In the genomic region with DNA sequence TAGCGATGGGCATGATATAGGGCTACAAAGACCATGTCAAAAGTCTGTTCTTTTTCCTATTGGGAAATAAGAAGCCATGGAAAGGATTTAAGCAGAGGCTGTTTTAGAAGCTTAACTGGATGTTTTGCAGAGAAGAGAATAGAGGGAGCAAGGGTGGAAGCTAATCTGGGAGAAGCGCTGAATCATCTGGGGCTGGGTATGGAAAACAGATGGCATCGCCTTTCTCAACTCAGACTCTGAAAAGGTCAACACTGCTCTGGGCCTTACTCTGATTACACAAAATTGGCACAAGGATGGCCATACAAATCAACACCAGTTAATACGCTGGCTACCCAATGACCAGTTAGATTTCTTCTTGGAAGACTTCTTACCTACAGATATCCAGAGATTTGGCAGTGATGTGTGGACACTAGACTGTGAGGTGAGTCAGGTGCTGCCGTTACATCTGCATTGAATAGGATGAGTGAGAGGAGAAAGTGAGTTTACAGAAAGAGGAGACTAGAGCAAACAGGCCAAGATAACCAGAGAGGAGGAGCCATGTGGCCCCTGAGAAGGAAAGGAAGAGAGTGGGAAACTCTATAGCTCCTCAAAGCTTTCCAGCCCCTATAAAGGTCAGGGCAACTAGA, we compare ENCODE assay signal across 2 cellular contexts.
TF ChIP-seq lines count a peak whose summit lies in the region.

No MANE protein-coding gene starts in this region.

TF ChIP-seq in GM23338, 12 proteins besides CTCF, POLR2A, EP300 and RAD21 (continues in another document):
- TF ChIP-seq POLR2AphosphoS5 (IDR thresholded peaks at IDR 0.05; ENCODE audit: low read depth) (no peak), STAT1 (IDR thresholded peaks at IDR 0.05; ENCODE audit: unreplicated experiment) (no peak), ZNF462 (CRISPR knock-in tag; IDR thresholded peaks at IDR 0.05) (no peak), ZNF114 (CRISPR knock-in tag; IDR thresholded peaks at IDR 0.05) (no peak), JUNB (IDR thresholded peaks at IDR 0.05; ENCODE audit: unreplicated experiment) (no peak), ETS1 (IDR thresholded peaks at IDR 0.05) (no peak), REST (IDR thresholded peaks at IDR 0.05; ENCODE audit: unreplicated experiment) (no peak), EZH2 (IDR thresholded peaks at IDR 0.05; ENCODE audit: low read depth, unreplicated experiment) (no peak), NANOG (IDR thresholded peaks at IDR 0.05; ENCODE audit: borderline replicate concordance) (no peak)

TF ChIP-seq in K562, 482 proteins besides CTCF, POLR2A, EP300 and RAD21:
- TF ChIP-seq, protein P1, sequence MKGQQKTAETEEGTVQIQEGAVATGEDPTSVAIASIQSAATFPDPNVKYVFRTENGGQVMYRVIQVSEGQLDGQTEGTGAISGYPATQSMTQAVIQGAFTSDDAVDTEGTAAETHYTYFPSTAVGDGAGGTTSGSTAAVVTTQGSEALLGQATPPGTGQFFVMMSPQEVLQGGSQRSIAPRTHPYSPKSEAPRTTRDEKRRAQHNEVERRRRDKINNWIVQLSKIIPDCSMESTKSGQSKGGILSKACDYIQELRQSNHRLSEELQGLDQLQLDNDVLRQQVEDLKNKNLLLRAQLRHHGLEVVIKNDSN (CRISPR knock-in tag; IDR thresholded peaks at IDR 0.05) = no peak
- no peak for TF ChIP-seq NR2F6 (CRISPR knock-in tag; IDR thresholded peaks at IDR 0.05)
- 0 out of 2 replicates have a peak, but pooled peaks have one; percentile 9 for TF ChIP-seq NFE2 (IDR thresholded peaks at IDR 0.05; ENCODE audit: low read depth)
